Comparison of ENCODE assay signal across 26 cellular contexts in the genomic region with DNA sequence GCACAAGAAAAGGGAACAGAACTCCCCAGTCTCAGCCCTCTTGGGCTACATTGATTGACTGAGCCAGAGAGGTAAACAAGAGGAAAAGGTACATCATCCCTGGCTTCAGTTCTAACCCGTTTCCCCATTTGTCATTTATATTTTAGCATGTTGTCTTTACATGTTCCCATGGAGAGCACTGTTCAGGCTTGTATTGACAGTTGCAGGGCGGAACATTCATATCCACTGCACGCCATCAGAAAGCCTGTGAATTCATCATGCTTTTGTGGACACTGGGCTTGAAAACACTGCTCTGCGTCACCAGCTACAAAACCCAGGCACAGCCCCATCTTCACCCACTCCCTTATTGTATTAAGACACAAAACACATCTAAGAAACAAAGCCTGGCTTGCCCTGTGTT.
"Had no signal": no experiment of that assay in that cellular context is flagged by ENCODE, and none has a peak within 500 bp of the region (broad histone marks: within the 10 kb centered on the region; RNA-seq: fewer than 3 reads in every experiment).

No MANE protein-coding gene starts in this region.

- H3K36me3 ChIP-seq: colonic mucosa, heart right ventricle, lower lobe of right lung, prostate gland, right atrium auricular region, thyroid gland, vagina had no signal

- H3K4me2 ChIP-seq: smooth muscle cell had no signal

- H3K27me3 ChIP-seq: colonic mucosa, right atrium auricular region, thyroid gland, vagina had no signal

- H3K4me3 ChIP-seq: colonic mucosa, heart right ventricle, lower lobe of right lung, prostate gland, right atrium auricular region, smooth muscle cell, thyroid gland, vagina had no signal

- H3K4me1 ChIP-seq: colonic mucosa, heart right ventricle, lower lobe of right lung, prostate gland, right atrium auricular region, thyroid gland, vagina had no signal

- H3K27ac ChIP-seq: colonic mucosa, heart right ventricle, lower lobe of right lung, prostate gland, right atrium auricular region, thyroid gland, vagina had no signal

- DNase-seq: colonic mucosa; effector memory CD4-positive, alpha-beta T cell; foreskin melanocyte; glutamatergic neuron; heart right ventricle; hippocampal formation; immature natural killer cell; islet precursor cell; left ventricle myocardium superior; lower lobe of right lung; naive thymus-derived CD8-positive, alpha-beta T cell; nephron progenitor cell; nucleus accumbens; stimulated activated CD4-positive, alpha-beta T cell treated with anti-CD3 and anti-CD28 coated beads, Interleukin-12 subunit alpha, Interleukin-12 subunit beta, amount 100 ng/mL, for 4 hours; stimulated activated CD4-positive, alpha-beta T cell treated with anti-CD3 and anti-CD28 coated beads, Interleukin-1b, Interleukin-23, amount 100 ng/mL, for 48 hours; stimulated activated CD4-positive, alpha-beta T cell treated with anti-CD3 and anti-CD28 coated beads, Interleukin-4, amount 100 ng/mL, for 1 hour; stimulated activated CD8-positive, alpha-beta memory T cell treated with anti-CD3 and anti-CD28 coated beads, Interleukin-4, amount 100 ng/mL, for 48 hours; stimulated activated naive CD4-positive, alpha-beta T cell; stimulated activated naive CD8-positive, alpha-beta T cell treated with anti-CD3 and anti-CD28 coated beads, Interleukin-15, amount 100 ng/mL, for 72 hours; thyroid gland; trophoblast cell had no signal

- H3K9me3 ChIP-seq: colonic mucosa, heart right ventricle, lower lobe of right lung, prostate gland, right atrium auricular region, thyroid gland, vagina had no signal

- ATAC-seq: heart right ventricle; left ventricle myocardium superior; lower lobe of right lung; naive thymus-derived CD8-positive, alpha-beta T cell; sciatic nerve; stimulated activated naive CD8-positive, alpha-beta T cell treated with anti-CD3 and anti-CD28 coated beads, Interleukin-15, amount 100 ng/mL, for 72 hours had no signal
